Comparison of ENCODE assay signal across 14 cellular contexts in the genomic region with DNA sequence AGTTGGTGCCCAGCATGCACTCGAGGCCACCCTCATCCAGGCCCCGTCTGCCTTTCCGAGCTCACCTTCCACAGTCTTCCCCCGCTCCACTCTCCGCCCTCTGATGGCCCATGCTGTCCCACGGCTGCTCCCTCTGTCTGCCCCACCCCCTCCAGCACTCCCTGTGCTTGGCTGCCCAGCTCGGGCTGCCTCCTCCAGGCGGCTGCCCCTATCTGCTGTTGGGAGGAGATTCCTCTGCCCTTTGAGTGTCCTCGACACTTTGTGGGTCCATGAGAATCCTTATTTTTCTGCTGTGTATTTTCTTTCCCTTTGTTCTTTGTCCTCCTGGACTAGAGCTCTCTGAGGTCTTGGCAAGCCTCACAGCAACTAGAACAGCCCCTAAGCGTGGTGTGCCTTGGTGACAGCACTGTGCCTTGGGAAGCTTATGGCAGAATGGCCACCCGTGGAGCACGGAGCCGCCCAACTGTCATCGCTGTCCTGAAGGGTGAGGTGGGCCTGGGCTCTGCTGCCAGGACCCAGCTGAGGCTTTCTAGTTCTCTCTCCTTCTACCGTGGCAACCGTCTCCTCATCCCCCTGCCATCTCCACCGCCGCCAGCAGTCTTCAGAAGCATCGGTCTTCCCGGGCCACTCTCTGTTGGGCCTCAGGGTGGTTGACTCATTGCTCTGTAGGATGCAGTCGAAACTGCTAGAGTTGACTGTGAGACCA. TPM values are rescaled to one million over a fixed set of nuclear protein-coding genes. Genes with fewer than 3 reads are reported as not detected.
A peak's percentile ranks its signal among the peaks of the same experiment; 100 is the strongest.
DNase-seq lines count a peak whose midpoint lies in the region; ATAC-seq, FAIRE-seq and TF ChIP-seq lines count a peak whose summit lies in the region.
"Had no signal": no experiment of that assay in that cellular context is flagged by ENCODE, and none has a peak within 500 bp of the region (broad histone marks: within the 10 kb centered on the region; RNA-seq: fewer than 3 reads in every experiment).

No MANE protein-coding gene starts in this region.

- TF ChIP-seq CTCF in H1 (IDR thresholded peaks at IDR 0.05; ENCODE audit: control extremely low read depth in 1 of 3, insufficient read depth in 1 of 3, low read depth in 1 of 3, low read length in 3 of 3) (no peak), Calu3 (IDR thresholded peaks at IDR 0.05; ENCODE audit: unreplicated experiment) (no peak), GM10248 (IDR thresholded peaks at IDR 0.05; ENCODE audit: control extremely low read depth, extremely low read depth, low read depth, missing control alignments) (no peak)

- POLR2A ChIA-PET in H1 (lab: Charles Lee; ENCODE audit: partially characterized antibody): interaction anchor here (1.4 to 8.4 kb wide), 3 partner anchors 8 to 67 kb away, joined by 5 to 95 read pairs (median 7); a partner anchor contains a TSS
- POLR2A ChIA-PET in naive thymus-derived CD8-positive, alpha-beta T cell (lab: Charles Lee): interaction anchor here (0.5 to 7.0 kb wide), 2 partner anchors 8 to 129 kb away, joined by 3 to 51 read pairs; a partner anchor contains a TSS
- POLR2A ChIA-PET in GM10248 (lab: Yijun Ruan, JAX): no interaction called here

- peaks cover 13 to 44% (median 27%) of the 10 kb centered on the region in 4 experiments for H3K36me3 ChIP-seq in H1 (ENCODE audit: control insufficient read depth in 2 of 4, insufficient read depth in 4 of 4, low read length in 3 of 4)

- no peak overlapping the region for H4K91ac ChIP-seq in H1 (replicated peaks; ENCODE audit: insufficient read length, low read length)

- H2BK12ac ChIP-seq in H1 (ENCODE audit: low read depth, low read length): no peak overlapping the region

- peak overlapping the region in 7 of 10 donors; percentile 20 to 88 (median 65) for H3K27ac Mint-ChIP-seq in naive thymus-derived CD8-positive, alpha-beta T cell
- no peak overlapping the region for H3K27ac Mint-ChIP-seq in Calu3 (ENCODE audit: unreplicated experiment)

- ATAC-seq in naive thymus-derived CD8-positive, alpha-beta T cell: no peak
- no peak for ATAC-seq in HG03442 (IDR thresholded peaks at IDR 0.05; ENCODE audit: unreplicated experiment)
- ATAC-seq: HCT116, SK-N-SH treated with all-trans-retinoic acid at 6 μM for 48 hours had no signal

- H2BK20ac ChIP-seq in H1 (ENCODE audit: low read length): no peak overlapping the region

- H4K8ac ChIP-seq in H1 (ENCODE audit: extremely low read depth, insufficient read depth, low read length): no peak overlapping the region; the same call in 1 of the 2 replicates

- FAIRE-seq in H1 (lab: Jason Lieb, UNC): no peak

- no peak overlapping the region for H2AK5ac ChIP-seq in H1 (ENCODE audit: low read depth, low read length)

- no peak overlapping the region for H4K5ac ChIP-seq in H1 (ENCODE audit: insufficient read length, low read depth, low read length)

- BruUV-seq in Calu3 (replicated peaks; lab: Mats Ljungman, UMichigan): no TSS peak

- TF ChIP-seq EP300 in H1 (IDR thresholded peaks at IDR 0.05; ENCODE audit: borderline replicate concordance in 1 of 2, low read depth in 2 of 2, low read length in 2 of 2): peak in 1 of 2 experiments; percentile 37; a peak in 1 of 3 replicates

- CTCF ChIA-PET in H1 (lab: Charles Lee; ENCODE audit: partially characterized antibody): interaction anchor here (0.6 to 4.4 kb wide), 14 partner anchors 10 to 773 kb away, joined by 3 to 18 read pairs (median 4); a partner anchor contains a TSS
- CTCF ChIA-PET in Calu3 (lab: Charles Lee): no interaction called here
- CTCF ChIA-PET in GM10248 (lab: Yijun Ruan, JAX): interaction anchor here (0.8 to 4.3 kb wide), 5 partner anchors 11 to 487 kb away, joined by 3 to 29 read pairs (median 3); a partner anchor contains a TSS

- peaks cover 43% of the 10 kb centered on the region for H3K79me1 ChIP-seq in H1 (ENCODE audit: low read depth, low read length)

- intact Hi-C loops in Calu3 (cut with micrococcal nuclease; ENCODE audit: unreplicated experiment): no loop called here

- peaks cover 0 to 44% (median 4%) of the 10 kb centered on the region in 3 donors for H3K36me3 Mint-ChIP-seq in naive thymus-derived CD8-positive, alpha-beta T cell
- H3K36me3 Mint-ChIP-seq in Calu3 (ENCODE audit: insufficient read depth, unreplicated experiment): peaks cover 48% of the 10 kb centered on the region

- H4K20me1 ChIP-seq in H1 (replicated peaks in 1 of 2; ENCODE audit: control insufficient read depth in 1 of 2, insufficient read depth in 2 of 2, low read length in 2 of 2): peaks cover 57 to 83% of the 10 kb centered on the region in 2 experiments

- H3K23ac ChIP-seq in H1 (ENCODE audit: insufficient read length): no peak overlapping the region

- no peaks in the 10 kb centered on the region for H3K9me3 ChIP-seq in H1 (ENCODE audit: insufficient read depth in 2 of 2, low read depth in 1 of 2, low read length in 1 of 2)
- H3K9me3 ChIP-seq: esophagus muscularis mucosa, thyroid gland had no signal

- no peak; a peak in 1 of 3 replicates for TF ChIP-seq POLR2A in H1 (IDR thresholded peaks at IDR 0.05; ENCODE audit: control extremely low read depth in 1 of 2, low read depth in 2 of 2, low read length in 2 of 2)

- no peaks in the 10 kb centered on the region for H3K27me3 ChIP-seq in H1 (replicated peaks in 1 of 4; ENCODE audit: control insufficient read depth in 3 of 4, extremely low read depth in 1 of 4, insufficient read depth in 3 of 4, low read length in 3 of 4)
- H3K27me3 ChIP-seq: esophagus muscularis mucosa, thyroid gland had no signal

- H2BK5ac ChIP-seq in H1 (ENCODE audit: low read depth, low read length): 0 out of 2 replicates have a peak overlapping the region, but pooled peaks have one; percentile 52

- H3K14ac ChIP-seq in H1 (ENCODE audit: insufficient read length): no peak overlapping the region

- no peaks in the 10 kb centered on the region for H3K27me3 Mint-ChIP-seq in naive thymus-derived CD8-positive, alpha-beta T cell
- no peaks in the 10 kb centered on the region for H3K27me3 Mint-ChIP-seq in Calu3 (ENCODE audit: unreplicated experiment)

- no peak for TF ChIP-seq RAD21 in H1 (IDR thresholded peaks at IDR 0.05 in 1 of 2, conservative IDR thresholded peaks at IDR 0.05 in 1 of 2; ENCODE audit: low read depth in 2 of 2, low read length in 2 of 2)

- H3K18ac ChIP-seq in H1 (ENCODE audit: extremely low read depth, low read length): no peak overlapping the region

- H3K4me2 ChIP-seq in H1 (ENCODE audit: insufficient read depth in 1 of 2, low read depth in 2 of 2, low read length in 2 of 2): no peak overlapping the region; a peak in 1 of 4 replicates

- peak overlapping the region in 2 of 10 donors; percentile 3 to 79 for H3K4me3 Mint-ChIP-seq in naive thymus-derived CD8-positive, alpha-beta T cell
- no peak overlapping the region for H3K4me3 Mint-ChIP-seq in Calu3 (ENCODE audit: low read depth, unreplicated experiment)

- DNase-seq in CD1c-positive myeloid dendritic cell (ENCODE audit: extremely low spot score) (peak; percentile 49), T1000 (lab: John Stamatoyannopoulos, UW) (peak; percentile 60), H1 (ENCODE audit: low read depth in 1 of 2, low spot score in 2 of 2) (no peak), DMS53 (lab: John Stamatoyannopoulos, UW) (no peak), Calu3 (no peak), GM10248 (ENCODE audit: extremely low spot score) (no peak)
- no peak for DNase-seq in naive thymus-derived CD8-positive, alpha-beta T cell
- DNase-seq: NCI-H345, thyroid gland had no signal

- no peaks in the 10 kb centered on the region for H3K9me3 Mint-ChIP-seq in naive thymus-derived CD8-positive, alpha-beta T cell
- H3K9me3 Mint-ChIP-seq in Calu3 (ENCODE audit: low read depth, unreplicated experiment): no peaks in the 10 kb centered on the region

- no peak overlapping the region for H3K4me3 ChIP-seq in H1 (ENCODE audit: extremely low read depth in 1 of 4, insufficient read depth in 2 of 4, low read depth in 3 of 4, low read length in 4 of 4)
- H3K4me3 ChIP-seq: esophagus muscularis mucosa, thyroid gland had no signal

- H3K4ac ChIP-seq in H1 (replicated peaks; ENCODE audit: insufficient read length, low read depth, low read length): no peak overlapping the region

- 87% methylated on average over 21 of the region's 21 CpGs; no CpG with 5 or more reads in 1 of the 2 experiments for WGBS in H1 (ENCODE audit: extremely low coverage in 1 of 2, insufficient coverage in 1 of 2, insufficient read length in 1 of 2, insufficient replicate concordance in 2 of 2, low coverage in 1 of 2, low lambda C conversion rate in 2 of 2, missing lambda C conversion rate in 1 of 2), 2 experiments

- peak overlapping the region in 1 of 4 experiments; percentile 1; a peak in 3 of 7 replicates for H3K9ac ChIP-seq in H1 (replicated peaks in 1 of 4; ENCODE audit: extremely low read depth in 1 of 4, low read depth in 3 of 4, low read length in 3 of 4)

- no peak overlapping the region for H2BK15ac ChIP-seq in H1 (ENCODE audit: low read length)

- peaks cover 11% of the 10 kb centered on the region for H3K23me2 ChIP-seq in H1 (ENCODE audit: low read depth, low read length)

- H2BK120ac ChIP-seq in H1 (replicated peaks; ENCODE audit: low read depth, low read length): no peak overlapping the region

- peaks cover 52 to 77% of the 10 kb centered on the region in 2 experiments for H3K79me2 ChIP-seq in H1 (ENCODE audit: control insufficient read depth in 1 of 2, insufficient read depth in 2 of 2, low read length in 2 of 2)

- H3K4me1 Mint-ChIP-seq in naive thymus-derived CD8-positive, alpha-beta T cell: peaks cover 34 to 66% (median 53%) of the 10 kb centered on the region in 4 donors
- peaks cover 30% of the 10 kb centered on the region for H3K4me1 Mint-ChIP-seq in Calu3 (ENCODE audit: low read depth, unreplicated experiment)

- no peak overlapping the region for H3K27ac ChIP-seq in H1 (ENCODE audit: low read depth, low read length)
- H3K27ac ChIP-seq: thyroid gland had no signal

- no peak overlapping the region for H2AFZ ChIP-seq in H1 (ENCODE audit: low read length)

- peaks cover 10 to 18% (median 10%) of the 10 kb centered on the region in 4 experiments for H3K4me1 ChIP-seq in H1 (replicated peaks in 1 of 4; ENCODE audit: control insufficient read depth in 3 of 4, insufficient read depth in 4 of 4, low read length in 3 of 4)

- H3K56ac ChIP-seq in H1 (replicated peaks; ENCODE audit: insufficient read length, low read depth, low read length): no peak overlapping the region

RNA-seq across cellular contexts. Expression of a gene that starts 5.2 kb away (rescaled TPM):
- total RNA-seq in H1 (2021; fragmentation: NEBNext Ultra II Directional; extraction: Animal tissue kit (Norgen Biotek cat#: 25700)): 66.1 and 70.2 TPM in 2 replicates
- polyA plus RNA-seq in H1 (2011; rRNA removed): 66.8 and 72.0 TPM in 2 replicates
- polyA plus RNA-seq in H1 (2011; cell fraction: cytosol; rRNA removed): 74.2 TPM
- polyA plus RNA-seq in H1 (2011; cell fraction: nucleus; rRNA removed): 49.9 TPM
- 50.4 to 65.9 TPM (median 63.1 TPM) in 4 replicates for polyA plus RNA-seq in H1 (2012, experiment 1 of 2)
- 54.6 TPM for polyA plus RNA-seq in H1 (2012, experiment 2 of 2)
- polyA plus RNA-seq in H1 (2013, experiment 1 of 2): 37.6 TPM
- polyA plus RNA-seq in H1 (2013, experiment 2 of 2): 37.1 TPM
- polyA minus RNA-seq in H1 (2011; rRNA and poly(A)+ RNA removed): 27.6 and 39.4 TPM in 2 replicates
- 13.7 TPM for polyA minus RNA-seq in H1 (2011; cell fraction: cytosol; rRNA and poly(A)+ RNA removed)
- polyA minus RNA-seq in H1 (2011; cell fraction: nucleus; rRNA and poly(A)+ RNA removed): 22.0 TPM
- 10 to 100 TPM; 34.5 to 35.1 TPM for total RNA-seq in naive thymus-derived CD8-positive, alpha-beta T cell
- polyA plus RNA-seq in naive thymus-derived CD8-positive, alpha-beta T cell: 10 to 100 TPM; 40.8 to 57.8 (median 45.2) TPM
- total RNA-seq in Calu3 (2022): 34.7 and 36.1 TPM in 2 replicates

RNA-seq across cellular contexts. Expression of a gene that starts 10.2 kb away (rescaled TPM):
- total RNA-seq in H1 (2021; fragmentation: NEBNext Ultra II Directional; extraction: Animal tissue kit (Norgen Biotek cat#: 25700)): not detected in 2 replicates
- polyA plus RNA-seq in H1 (2011; rRNA removed): not detected in 2 replicates
- polyA plus RNA-seq in H1 (2011; cell fraction: cytosol; rRNA removed): not detected
- 0.17 TPM for polyA plus RNA-seq in H1 (2011; cell fraction: nucleus; rRNA removed)
- polyA plus RNA-seq in H1 (2012, experiment 1 of 2): not detected in 4 replicates
- not detected for polyA plus RNA-seq in H1 (2012, experiment 2 of 2)
- polyA plus RNA-seq in H1 (2013, experiment 1 of 2): not detected
- polyA plus RNA-seq in H1 (2013, experiment 2 of 2): not detected
- not detected in 2 replicates for polyA minus RNA-seq in H1 (2011; rRNA and poly(A)+ RNA removed)
- polyA minus RNA-seq in H1 (2011; cell fraction: cytosol; rRNA and poly(A)+ RNA removed): not detected
- polyA minus RNA-seq in H1 (2011; cell fraction: nucleus; rRNA and poly(A)+ RNA removed): 0.40 TPM
- total RNA-seq in naive thymus-derived CD8-positive, alpha-beta T cell: not detected
- not detected for polyA plus RNA-seq in naive thymus-derived CD8-positive, alpha-beta T cell
- total RNA-seq in Calu3 (2022): not detected in 2 replicates
- total RNA-seq: HT1080, thyroid gland had no signal

RNA-seq across cellular contexts. Expression of a gene that starts 10.8 kb away (rescaled TPM):
- total RNA-seq in H1 (2021; fragmentation: NEBNext Ultra II Directional; extraction: Animal tissue kit (Norgen Biotek cat#: 25700)): 17.3 TPM in 2 replicates
- polyA plus RNA-seq in H1 (2011; rRNA removed): 14.0 and 19.7 TPM in 2 replicates
- polyA plus RNA-seq in H1 (2011; cell fraction: cytosol; rRNA removed): 16.1 TPM
- 28.1 TPM for polyA plus RNA-seq in H1 (2011; cell fraction: nucleus; rRNA removed)
- polyA plus RNA-seq in H1 (2012, experiment 1 of 2): 9.6 to 16.5 TPM (median 14.9 TPM) in 4 replicates
- 14.4 TPM for polyA plus RNA-seq in H1 (2012, experiment 2 of 2)
- polyA plus RNA-seq in H1 (2013, experiment 1 of 2): 12.1 TPM
- polyA plus RNA-seq in H1 (2013, experiment 2 of 2): 12.0 TPM
- polyA minus RNA-seq in H1 (2011; rRNA and poly(A)+ RNA removed): 8.4 and 11.0 TPM in 2 replicates
- polyA minus RNA-seq in H1 (2011; cell fraction: cytosol; rRNA and poly(A)+ RNA removed): 7.3 TPM
- 9.7 TPM for polyA minus RNA-seq in H1 (2011; cell fraction: nucleus; rRNA and poly(A)+ RNA removed)
- 10 to 100 TPM; 33.7 to 35.7 TPM for total RNA-seq in naive thymus-derived CD8-positive, alpha-beta T cell
- 10 to 100 TPM; 14.8 to 29.1 (median 19.8) TPM for polyA plus RNA-seq in naive thymus-derived CD8-positive, alpha-beta T cell
- 15.5 and 18.4 TPM in 2 replicates for total RNA-seq in Calu3 (2022)

RNA-seq across cellular contexts. Expression of a gene that starts 34.3 kb away (rescaled TPM):
- total RNA-seq in H1 (2021; fragmentation: NEBNext Ultra II Directional; extraction: Animal tissue kit (Norgen Biotek cat#: 25700)): 5.8 and 7.1 TPM in 2 replicates
- polyA plus RNA-seq in H1 (2011; rRNA removed): 9.2 and 10.9 TPM in 2 replicates
- 6.7 TPM for polyA plus RNA-seq in H1 (2011; cell fraction: cytosol; rRNA removed)
- polyA plus RNA-seq in H1 (2011; cell fraction: nucleus; rRNA removed): 5.3 TPM
- 1.6 to 5.6 TPM (median 4.0 TPM) in 4 replicates for polyA plus RNA-seq in H1 (2012, experiment 1 of 2)
- 5.6 TPM for polyA plus RNA-seq in H1 (2012, experiment 2 of 2)
- polyA plus RNA-seq in H1 (2013, experiment 1 of 2): 7.2 TPM
- polyA plus RNA-seq in H1 (2013, experiment 2 of 2): 7.7 TPM
- polyA minus RNA-seq in H1 (2011; rRNA and poly(A)+ RNA removed): 0.46 and 0.57 TPM in 2 replicates
- 2.1 TPM for polyA minus RNA-seq in H1 (2011; cell fraction: cytosol; rRNA and poly(A)+ RNA removed)
- 1.3 TPM for polyA minus RNA-seq in H1 (2011; cell fraction: nucleus; rRNA and poly(A)+ RNA removed)
- total RNA-seq in naive thymus-derived CD8-positive, alpha-beta T cell: not detected
- not detected for polyA plus RNA-seq in naive thymus-derived CD8-positive, alpha-beta T cell
- total RNA-seq in Calu3 (2022): not detected in 2 replicates
- total RNA-seq: HT1080 had no signal

Comparison
In these comparisons a context has a peak if more than half of its experiments do, and no peak if none do; other contexts are left out.
1. DNase-seq: peak in CD1c-positive myeloid dendritic cell (single experiment) and T1000 (single experiment); none in H1 (0 of 2), naive thymus-derived CD8-positive, alpha-beta T cell (0 of 10), DMS53 (single experiment), Calu3 (single experiment) and GM10248 (single experiment).